1 cellular context compared by ENCODE assay signal in genomic region chr21:44979687-44980561, GRCh38.
TF ChIP-seq lines count a peak whose summit lies in the region.

No MANE protein-coding gene starts in this region.

TF ChIP-seq in IMR-90, 13 proteins besides CTCF, POLR2A, EP300 and RAD21:
- TF ChIP-seq ELK1 (IDR thresholded peaks at IDR 0.05; ENCODE audit: borderline replicate concordance, low read depth, low read length) (no peak), SMC3 (IDR thresholded peaks at IDR 0.05; ENCODE audit: low read depth, low read length) (no peak), MAZ (IDR thresholded peaks at IDR 0.05; ENCODE audit: borderline replicate concordance, low read depth, low read length) (no peak), RCOR1 (IDR thresholded peaks at IDR 0.05; ENCODE audit: insufficient replicate concordance, low read length) (no peak), BHLHE40 (IDR thresholded peaks at IDR 0.05; ENCODE audit: low read depth, low read length) (no peak)
